Comparison of ENCODE assay signal across 9 cellular contexts in the genomic region with DNA sequence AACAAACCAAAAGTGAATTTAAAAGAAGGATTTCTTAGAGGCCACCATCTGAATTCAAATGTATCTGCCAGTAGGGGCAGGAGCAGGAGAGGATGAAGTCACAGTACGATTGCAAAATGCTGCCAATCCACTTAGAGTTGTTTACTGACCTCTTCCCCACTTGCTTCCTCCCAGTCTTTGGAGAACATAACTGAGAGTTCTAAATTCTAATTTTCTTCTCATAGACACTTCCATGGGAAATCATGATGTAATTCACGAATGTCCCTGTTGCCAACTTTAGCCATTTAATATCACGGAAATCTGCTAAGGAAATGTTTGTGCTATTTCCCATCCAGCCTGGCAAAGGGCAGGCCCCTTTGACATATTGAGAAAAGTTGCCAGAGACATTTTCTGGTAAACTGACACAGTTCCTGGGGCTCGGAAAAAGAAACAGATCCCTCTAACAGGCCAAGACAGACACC. TPM values are rescaled to one million over a fixed set of nuclear protein-coding genes. Genes with fewer than 3 reads are reported as not detected.
DNase-seq lines count a peak whose midpoint lies in the region; ATAC-seq and TF ChIP-seq lines count a peak whose summit lies in the region.
"Had no signal": no experiment of that assay in that cellular context is flagged by ENCODE, and none has a peak within 500 bp of the region (broad histone marks: within the 10 kb centered on the region; RNA-seq: fewer than 3 reads in every experiment).

No MANE protein-coding gene starts in this region.

- no peaks in the 10 kb centered on the region for H3K36me3 Mint-ChIP-seq in WTC11
- no peaks in the 10 kb centered on the region for H3K36me3 Mint-ChIP-seq in stimulated activated naive B cell treated with anti-CD40 and anti-IgM and Interleukin-4, amounts not matched to agents 10 μg/mL and 1 μg/mL and 100 μg/mL, for 72 hours

- no peaks in the 10 kb centered on the region for H3K27me3 Mint-ChIP-seq in WTC11 (ENCODE audit: low read depth)
- H3K27me3 Mint-ChIP-seq in stimulated activated naive B cell treated with anti-CD40 and anti-IgM and Interleukin-4, amounts not matched to agents 10 μg/mL and 1 μg/mL and 100 μg/mL, for 72 hours, result no peaks in the 10 kb centered on the region

- intact Hi-C loops in HCT116 (cut with micrococcal nuclease), result no loop called here

- H2AFZ ChIP-seq in HCT116 (ENCODE audit: low read depth, low read length, poor library complexity, severe bottlenecking), result peak overlapping the region; percentile 24

- no peak for TF ChIP-seq RAD21 in HCT116 (IDR thresholded peaks at IDR 0.05; ENCODE audit: low read depth)

- H3K79me2 ChIP-seq in HCT116 (ENCODE audit: insufficient read depth, low read length), result no peaks in the 10 kb centered on the region

- no peak overlapping the region for H3K27ac Mint-ChIP-seq in WTC11
- no peak overlapping the region for H3K27ac Mint-ChIP-seq in stimulated activated naive B cell treated with anti-CD40 and anti-IgM and Interleukin-4, amounts not matched to agents 10 μg/mL and 1 μg/mL and 100 μg/mL, for 72 hours

- peaks cover 32% of the 10 kb centered on the region for H3K4me1 Mint-ChIP-seq in WTC11
- H3K4me1 Mint-ChIP-seq in stimulated activated naive B cell treated with anti-CD40 and anti-IgM and Interleukin-4, amounts not matched to agents 10 μg/mL and 1 μg/mL and 100 μg/mL, for 72 hours, result peaks cover 11 to 27% of the 10 kb centered on the region in 2 donors

- H3K4me2 ChIP-seq in HCT116 (ENCODE audit: low read length), result peak overlapping the region; percentile 41; the same call in 1 of the 2 replicates

- H3K27ac ChIP-seq in HCT116 (ENCODE audit: low read depth, low read length), result no peak overlapping the region
- peak overlapping the region; percentile 58 to 72 for H3K27ac ChIP-seq in right atrium auricular region
- H3K27ac ChIP-seq: SK-N-MC had no signal

- no peaks in the 10 kb centered on the region for H3K27me3 ChIP-seq in HCT116 (ENCODE audit: insufficient read depth, low read length)
- H3K27me3 ChIP-seq in right atrium auricular region, result no peaks in the 10 kb centered on the region

- no peak overlapping the region for H3K4me3 ChIP-seq in HCT116 (replicated peaks in 1 of 2; ENCODE audit: low read depth in 1 of 2, low read length in 2 of 2)
- no peak overlapping the region for H3K4me3 ChIP-seq in right atrium auricular region
- H3K4me3 ChIP-seq: SK-N-MC had no signal

- CTCF ChIA-PET in HCT116 (lab: Charles Lee), result no interaction called here
- CTCF ChIA-PET in WTC11 (lab: Charles Lee), result no interaction called here

- H3K36me3 ChIP-seq in HCT116 (ENCODE audit: control insufficient read depth in 1 of 2, insufficient read depth in 2 of 2, low read length in 2 of 2), result no peaks in the 10 kb centered on the region
- H3K36me3 ChIP-seq in right atrium auricular region, result no peaks in the 10 kb centered on the region

- no peak overlapping the region for H3K4me3 Mint-ChIP-seq in WTC11
- no peak overlapping the region for H3K4me3 Mint-ChIP-seq in stimulated activated naive B cell treated with anti-CD40 and anti-IgM and Interleukin-4, amounts not matched to agents 10 μg/mL and 1 μg/mL and 100 μg/mL, for 72 hours

- TF ChIP-seq POLR2A in HCT116 (IDR thresholded peaks at IDR 0.05; ENCODE audit: borderline replicate concordance, extremely low read depth, insufficient read depth, insufficient read length), result no peak

- peak in 2 of 3 experiments; percentile 13 to 25; a peak in 1 of 6 replicates for TF ChIP-seq CTCF in HCT116 (IDR thresholded peaks at IDR 0.05 in 2 of 3, conservative IDR thresholded peaks at IDR 0.05 in 1 of 3; ENCODE audit: borderline replicate concordance in 1 of 3, insufficient read depth in 1 of 3, low read depth in 2 of 3, low read length in 2 of 3)
- no peak for TF ChIP-seq CTCF in WTC11 (IDR thresholded peaks at IDR 0.05)
- peak in 1 of 2 donors; percentile 50 for TF ChIP-seq CTCF in right atrium auricular region (IDR thresholded peaks at IDR 0.05)

- DNase-seq in HCT116 (ENCODE audit: low read depth, low spot score) (no peak), WTC11 (ENCODE audit: low spot score) (no peak), right atrium auricular region (ENCODE audit: low spot score) (peak; percentile 69), smooth muscle cell of the brain vasculature (ENCODE audit: low read depth, low spot score) (peak; percentile 13), DMS79 treated with DMSO at 0.1 percent for 48 hours (lab: John Stamatoyannopoulos, UW) (no peak)
- no peak for DNase-seq in stimulated activated naive B cell treated with anti-CD40 and anti-IgM and Interleukin-4, amounts not matched to agents 10 μg/mL and 1 μg/mL and 100 μg/mL, for 72 hours

- H3K4me1 ChIP-seq in HCT116 (ENCODE audit: control insufficient read depth in 1 of 2, insufficient read depth in 2 of 2, low read length in 2 of 2) (peaks cover 11 to 19% of the 10 kb centered on the region in 2 experiments; a peak in 3 of 4 replicates), right atrium auricular region (peaks cover 0 to 17% of the 10 kb centered on the region in 2 donors)

- RAD21 ChIA-PET in HCT116 (lab: Charles Lee; ENCODE audit: low non-redundant PET in 1 of 2, low total read pairs in 2 of 2, uncharacterized antibody in 2 of 2, unreplicated experiment in 2 of 2), result no interaction called here

- BruUV-seq in HCT116 (replicated peaks; lab: Mats Ljungman, UMichigan), result no TSS peak

- POLR2A ChIA-PET in HCT116 (lab: Charles Lee) (no interaction called here), WTC11 (lab: Charles Lee) (no interaction called here)

- H4K20me1 ChIP-seq in HCT116 (ENCODE audit: insufficient read depth), result no peaks in the 10 kb centered on the region

- H3K9me3 ChIP-seq in HCT116 (ENCODE audit: control insufficient read depth in 1 of 2, insufficient read depth in 1 of 2, low read depth in 1 of 2, low read length in 2 of 2) (no peaks in the 10 kb centered on the region), right atrium auricular region (no peaks in the 10 kb centered on the region)

- H3K9me2 ChIP-seq in HCT116 (ENCODE audit: insufficient read depth), result no peaks in the 10 kb centered on the region

- H3K9ac ChIP-seq in HCT116 (ENCODE audit: low read length), result no peak overlapping the region

- H3K9me3 Mint-ChIP-seq in WTC11, result 0 out of 2 replicates have a peak, but pooled peaks cover 6% of the 10 kb centered on the region
- H3K9me3 Mint-ChIP-seq in stimulated activated naive B cell treated with anti-CD40 and anti-IgM and Interleukin-4, amounts not matched to agents 10 μg/mL and 1 μg/mL and 100 μg/mL, for 72 hours, result no peaks in the 10 kb centered on the region

- ATAC-seq in HCT116 (peak; percentile 53; the same call in 1 of the 2 replicates), WTC11 (peak; percentile 33; the same call in 1 of the 2 replicates), GM19397 (IDR thresholded peaks at IDR 0.05; ENCODE audit: unreplicated experiment) (no peak), HG03039 (IDR thresholded peaks at IDR 0.05; ENCODE audit: unreplicated experiment) (no peak)
- ATAC-seq in stimulated activated naive B cell treated with anti-CD40 and anti-IgM and Interleukin-4, amounts not matched to agents 10 μg/mL and 1 μg/mL and 100 μg/mL, for 72 hours (replicated peaks), result no peak

TF ChIP-seq in HCT116, 20 proteins besides CTCF, POLR2A, EP300 and RAD21:
- TF ChIP-seq MAX (IDR thresholded peaks at IDR 0.05), result no peak
- TF ChIP-seq EZH2phosphoT487 (IDR thresholded peaks at IDR 0.05; ENCODE audit: borderline replicate concordance), result no peak
- TF ChIP-seq ATF3 (IDR thresholded peaks at IDR 0.05), result no peak
- no peak for TF ChIP-seq TCF7L2 (IDR thresholded peaks at IDR 0.05; ENCODE audit: borderline replicate concordance, extremely low read depth, insufficient read depth, insufficient read length)
- no peak for TF ChIP-seq SP1 (IDR thresholded peaks at IDR 0.05; ENCODE audit: low read depth)
- peak; percentile 52; the same call in 1 of the 2 replicates for TF ChIP-seq CEBPB (IDR thresholded peaks at IDR 0.05; ENCODE audit: low read depth)
- TF ChIP-seq JUND (IDR thresholded peaks at IDR 0.05), result no peak
- TF ChIP-seq ZNF274 (IDR thresholded peaks at IDR 0.05; ENCODE audit: low read depth, low read length), result no peak

TF ChIP-seq in WTC11, 78 proteins besides CTCF, POLR2A, EP300 and RAD21:
- TF ChIP-seq CBFB (CRISPR knock-in tag; IDR thresholded peaks at IDR 0.05; ENCODE audit: low read depth) (no peak), GABPB1 (CRISPR knock-in tag; IDR thresholded peaks at IDR 0.05) (0 out of 2 replicates have a peak, but pooled peaks have one; percentile 12)
TF ChIP-seq in WTC11: peak in this region for 1.

RNA-seq across cellular contexts. Expression of gene NOCT, which starts 33.6 kb away (rescaled TPM):
- total RNA-seq in HCT116 (2021; ENCODE audit: unreplicated experiment) (20.4 TPM), WTC11 (2021) (37.9 to 43.4 TPM (median 39.2 TPM) in 3 replicates), right atrium auricular region (1 to 10 TPM; 6.7 to 6.8 TPM)
- 12.5 and 15.2 TPM in 2 replicates for polyA plus RNA-seq in HCT116 (2012)

Comparison
In these comparisons a context has a peak if more than half of its experiments do, and no peak if none do; other contexts are left out.
1. ATAC-seq: peak in HCT116 (single experiment) and WTC11 (single experiment); none in stimulated activated naive B cell treated with anti-CD40 and anti-IgM and Interleukin-4, amounts not matched to agents 10 μg/mL and 1 μg/mL and 100 μg/mL, for 72 hours (0 of 2), GM19397 (single experiment) and HG03039 (single experiment).
2. DNase-seq: peak in right atrium auricular region (single experiment) and smooth muscle cell of the brain vasculature (single experiment); none in HCT116 (single experiment), WTC11 (single experiment), stimulated activated naive B cell treated with anti-CD40 and anti-IgM and Interleukin-4, amounts not matched to agents 10 μg/mL and 1 μg/mL and 100 μg/mL, for 72 hours (single experiment) and DMS79 treated with DMSO at 0.1 percent for 48 hours (single experiment).
3. Of the 4 proteins assayed by ChIP-seq in both WTC11 and HCT116: peak only in WTC11: none; only in HCT116: CTCF; in both: none; in neither: 3.